Comparison of ENCODE assay signal across 1 cellular context in the genomic region with DNA sequence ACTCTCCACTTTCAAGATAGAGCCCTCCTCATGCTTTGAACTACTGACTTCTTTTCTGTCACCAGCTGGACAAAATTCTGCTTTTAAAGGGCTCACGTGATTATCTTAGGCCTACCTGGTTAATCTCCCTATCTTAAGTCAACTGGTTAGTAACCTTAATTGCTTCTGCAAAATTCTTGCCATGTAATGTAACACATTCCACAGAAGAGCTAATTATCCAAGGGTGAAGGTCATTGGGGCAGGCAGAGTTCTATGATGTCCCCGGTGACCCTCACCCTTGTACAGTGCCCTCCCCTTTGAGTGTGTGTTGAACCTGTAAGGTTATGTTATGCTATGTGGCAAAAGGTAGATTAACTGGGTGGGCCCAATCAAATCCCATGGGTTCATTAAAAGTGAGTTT.
A peak's percentile ranks its signal among the peaks of the same experiment; 100 is the strongest.
TF ChIP-seq lines count a peak whose summit lies in the region.

No MANE protein-coding gene starts in this region.

TF ChIP-seq in HepG2, 621 proteins besides CTCF, POLR2A, EP300 and RAD21 (continues in another document):
- TF ChIP-seq TBX3 (IDR thresholded peaks at IDR 0.05; ENCODE audit: borderline replicate concordance) (peak; percentile 86), NR2F6 (IDR thresholded peaks at IDR 0.05) (peak; percentile 87), NR2F6 (CRISPR knock-in tag; IDR thresholded peaks at IDR 0.05) (peak; percentile 78), SALL1 (CRISPR knock-in tag; IDR thresholded peaks at IDR 0.05) (0 out of 2 replicates have a peak, but pooled peaks have one; percentile 31), ZBTB7B (CRISPR knock-in tag; IDR thresholded peaks at IDR 0.05) (peak; percentile 36; the same call in 1 of the 2 replicates), MIXL1 (CRISPR knock-in tag; IDR thresholded peaks at IDR 0.05) (peak; percentile 89), ISL2 (CRISPR knock-in tag; IDR thresholded peaks at IDR 0.05) (peak; percentile 85; the same call in 1 of the 2 replicates), NR2F2 (IDR thresholded peaks at IDR 0.05; ENCODE audit: borderline replicate concordance, low read depth) (peak; percentile 88), ATF7-NPFF (CRISPR knock-in tag; IDR thresholded peaks at IDR 0.05; ENCODE audit: low read depth) (0 out of 2 replicates have a peak, but pooled peaks have one; percentile 30), ZNF713 (CRISPR knock-in tag; IDR thresholded peaks at IDR 0.05) (no peak), HOXA3 (CRISPR knock-in tag; IDR thresholded peaks at IDR 0.05) (peak; percentile 46), ATRX (CRISPR knock-in tag; IDR thresholded peaks at IDR 0.05; ENCODE audit: borderline replicate concordance) (no peak), FOXA1 (IDR thresholded peaks at IDR 0.05) (no peak), FOXA1 (CRISPR knock-in tag; IDR thresholded peaks at IDR 0.05) (peak; percentile 45; the same call in 1 of the 2 replicates), PITX1 (CRISPR knock-in tag; IDR thresholded peaks at IDR 0.05) (peak; percentile 64), HHEX (CRISPR knock-in tag; IDR thresholded peaks at IDR 0.05) (0 out of 2 replicates have a peak, but pooled peaks have one; percentile 30), SP5 (CRISPR knock-in tag; IDR thresholded peaks at IDR 0.05; ENCODE audit: borderline replicate concordance, low read depth) (no peak), RARA (CRISPR knock-in tag; IDR thresholded peaks at IDR 0.05) (peak; percentile 72), ZNF772 (CRISPR knock-in tag; IDR thresholded peaks at IDR 0.05) (peak; percentile 95), RXRB (CRISPR knock-in tag; IDR thresholded peaks at IDR 0.05; ENCODE audit: borderline replicate concordance) (peak; percentile 52), FOSL2 (CRISPR knock-in tag; IDR thresholded peaks at IDR 0.05) (no peak), ZNF235 (CRISPR knock-in tag; IDR thresholded peaks at IDR 0.05; ENCODE audit: borderline replicate concordance) (no peak), SOX13 (IDR thresholded peaks at IDR 0.05) (no peak), SOX13 (CRISPR knock-in tag; conservative IDR thresholded peaks at IDR 0.05 in 1 of 2, IDR thresholded peaks at IDR 0.05 in 1 of 2) (peak in 1 of 2 experiments; percentile 44; a peak in 1 of 4 replicates)
- TF ChIP-seq, protein P1, sequence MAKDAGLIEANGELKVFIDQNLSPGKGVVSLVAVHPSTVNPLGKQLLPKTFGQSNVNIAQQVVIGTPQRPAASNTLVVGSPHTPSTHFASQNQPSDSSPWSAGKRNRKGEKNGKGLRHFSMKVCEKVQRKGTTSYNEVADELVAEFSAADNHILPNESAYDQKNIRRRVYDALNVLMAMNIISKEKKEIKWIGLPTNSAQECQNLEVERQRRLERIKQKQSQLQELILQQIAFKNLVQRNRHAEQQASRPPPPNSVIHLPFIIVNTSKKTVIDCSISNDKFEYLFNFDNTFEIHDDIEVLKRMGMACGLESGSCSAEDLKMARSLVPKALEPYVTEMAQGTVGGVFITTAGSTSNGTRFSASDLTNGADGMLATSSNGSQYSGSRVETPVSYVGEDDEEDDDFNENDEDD (CRISPR knock-in tag; IDR thresholded peaks at IDR 0.05; ENCODE audit: borderline replicate concordance): no peak
- TF ChIP-seq, protein P2, sequence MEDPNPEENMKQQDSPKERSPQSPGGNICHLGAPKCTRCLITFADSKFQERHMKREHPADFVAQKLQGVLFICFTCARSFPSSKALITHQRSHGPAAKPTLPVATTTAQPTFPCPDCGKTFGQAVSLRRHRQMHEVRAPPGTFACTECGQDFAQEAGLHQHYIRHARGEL (CRISPR knock-in tag; IDR thresholded peaks at IDR 0.05): no peak
- TF ChIP-seq, protein P3, sequence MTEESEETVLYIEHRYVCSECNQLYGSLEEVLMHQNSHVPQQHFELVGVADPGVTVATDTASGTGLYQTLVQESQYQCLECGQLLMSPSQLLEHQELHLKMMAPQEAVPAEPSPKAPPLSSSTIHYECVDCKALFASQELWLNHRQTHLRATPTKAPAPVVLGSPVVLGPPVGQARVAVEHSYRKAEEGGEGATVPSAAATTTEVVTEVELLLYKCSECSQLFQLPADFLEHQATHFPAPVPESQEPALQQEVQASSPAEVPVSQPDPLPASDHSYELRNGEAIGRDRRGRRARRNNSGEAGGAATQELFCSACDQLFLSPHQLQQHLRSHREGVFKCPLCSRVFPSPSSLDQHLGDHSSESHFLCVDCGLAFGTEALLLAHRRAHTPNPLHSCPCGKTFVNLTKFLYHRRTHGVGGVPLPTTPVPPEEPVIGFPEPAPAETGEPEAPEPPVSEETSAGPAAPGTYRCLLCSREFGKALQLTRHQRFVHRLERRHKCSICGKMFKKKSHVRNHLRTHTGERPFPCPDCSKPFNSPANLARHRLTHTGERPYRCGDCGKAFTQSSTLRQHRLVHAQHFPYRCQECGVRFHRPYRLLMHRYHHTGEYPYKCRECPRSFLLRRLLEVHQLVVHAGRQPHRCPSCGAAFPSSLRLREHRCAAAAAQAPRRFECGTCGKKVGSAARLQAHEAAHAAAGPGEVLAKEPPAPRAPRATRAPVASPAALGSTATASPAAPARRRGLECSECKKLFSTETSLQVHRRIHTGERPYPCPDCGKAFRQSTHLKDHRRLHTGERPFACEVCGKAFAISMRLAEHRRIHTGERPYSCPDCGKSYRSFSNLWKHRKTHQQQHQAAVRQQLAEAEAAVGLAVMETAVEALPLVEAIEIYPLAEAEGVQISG (CRISPR knock-in tag; IDR thresholded peaks at IDR 0.05): peak; percentile 22; the same call in 1 of the 2 replicates
- TF ChIP-seq, protein P4, sequence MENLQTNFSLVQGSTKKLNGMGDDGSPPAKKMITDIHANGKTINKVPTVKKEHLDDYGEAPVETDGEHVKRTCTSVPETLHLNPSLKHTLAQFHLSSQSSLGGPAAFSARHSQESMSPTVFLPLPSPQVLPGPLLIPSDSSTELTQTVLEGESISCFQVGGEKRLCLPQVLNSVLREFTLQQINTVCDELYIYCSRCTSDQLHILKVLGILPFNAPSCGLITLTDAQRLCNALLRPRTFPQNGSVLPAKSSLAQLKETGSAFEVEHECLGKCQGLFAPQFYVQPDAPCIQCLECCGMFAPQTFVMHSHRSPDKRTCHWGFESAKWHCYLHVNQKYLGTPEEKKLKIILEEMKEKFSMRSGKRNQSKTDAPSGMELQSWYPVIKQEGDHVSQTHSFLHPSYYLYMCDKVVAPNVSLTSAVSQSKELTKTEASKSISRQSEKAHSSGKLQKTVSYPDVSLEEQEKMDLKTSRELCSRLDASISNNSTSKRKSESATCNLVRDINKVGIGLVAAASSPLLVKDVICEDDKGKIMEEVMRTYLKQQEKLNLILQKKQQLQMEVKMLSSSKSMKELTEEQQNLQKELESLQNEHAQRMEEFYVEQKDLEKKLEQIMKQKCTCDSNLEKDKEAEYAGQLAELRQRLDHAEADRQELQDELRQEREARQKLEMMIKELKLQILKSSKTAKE (CRISPR knock-in tag; IDR thresholded peaks at IDR 0.05; ENCODE audit: borderline replicate concordance): 0 out of 2 replicates have a peak, but pooled peaks have one; percentile 25
- TF ChIP-seq, protein P5, sequence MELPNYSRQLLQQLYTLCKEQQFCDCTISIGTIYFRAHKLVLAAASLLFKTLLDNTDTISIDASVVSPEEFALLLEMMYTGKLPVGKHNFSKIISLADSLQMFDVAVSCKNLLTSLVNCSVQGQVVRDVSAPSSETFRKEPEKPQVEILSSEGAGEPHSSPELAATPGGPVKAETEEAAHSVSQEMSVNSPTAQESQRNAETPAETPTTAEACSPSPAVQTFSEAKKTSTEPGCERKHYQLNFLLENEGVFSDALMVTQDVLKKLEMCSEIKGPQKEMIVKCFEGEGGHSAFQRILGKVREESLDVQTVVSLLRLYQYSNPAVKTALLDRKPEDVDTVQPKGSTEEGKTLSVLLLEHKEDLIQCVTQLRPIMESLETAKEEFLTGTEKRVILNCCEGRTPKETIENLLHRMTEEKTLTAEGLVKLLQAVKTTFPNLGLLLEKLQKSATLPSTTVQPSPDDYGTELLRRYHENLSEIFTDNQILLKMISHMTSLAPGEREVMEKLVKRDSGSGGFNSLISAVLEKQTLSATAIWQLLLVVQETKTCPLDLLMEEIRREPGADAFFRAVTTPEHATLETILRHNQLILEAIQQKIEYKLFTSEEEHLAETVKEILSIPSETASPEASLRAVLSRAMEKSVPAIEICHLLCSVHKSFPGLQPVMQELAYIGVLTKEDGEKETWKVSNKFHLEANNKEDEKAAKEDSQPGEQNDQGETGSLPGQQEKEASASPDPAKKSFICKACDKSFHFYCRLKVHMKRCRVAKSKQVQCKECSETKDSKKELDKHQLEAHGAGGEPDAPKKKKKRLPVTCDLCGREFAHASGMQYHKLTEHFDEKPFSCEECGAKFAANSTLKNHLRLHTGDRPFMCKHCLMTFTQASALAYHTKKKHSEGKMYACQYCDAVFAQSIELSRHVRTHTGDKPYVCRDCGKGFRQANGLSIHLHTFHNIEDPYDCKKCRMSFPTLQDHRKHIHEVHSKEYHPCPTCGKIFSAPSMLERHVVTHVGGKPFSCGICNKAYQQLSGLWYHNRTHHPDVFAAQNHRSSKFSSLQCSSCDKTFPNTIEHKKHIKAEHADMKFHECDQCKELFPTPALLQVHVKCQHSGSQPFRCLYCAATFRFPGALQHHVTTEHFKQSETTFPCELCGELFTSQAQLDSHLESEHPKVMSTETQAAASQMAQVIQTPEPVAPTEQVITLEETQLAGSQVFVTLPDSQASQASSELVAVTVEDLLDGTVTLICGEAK (IDR thresholded peaks at IDR 0.05): no peak
- TF ChIP-seq, protein P5 (CRISPR knock-in tag; IDR thresholded peaks at IDR 0.05): no peak
- TF ChIP-seq, protein P6, sequence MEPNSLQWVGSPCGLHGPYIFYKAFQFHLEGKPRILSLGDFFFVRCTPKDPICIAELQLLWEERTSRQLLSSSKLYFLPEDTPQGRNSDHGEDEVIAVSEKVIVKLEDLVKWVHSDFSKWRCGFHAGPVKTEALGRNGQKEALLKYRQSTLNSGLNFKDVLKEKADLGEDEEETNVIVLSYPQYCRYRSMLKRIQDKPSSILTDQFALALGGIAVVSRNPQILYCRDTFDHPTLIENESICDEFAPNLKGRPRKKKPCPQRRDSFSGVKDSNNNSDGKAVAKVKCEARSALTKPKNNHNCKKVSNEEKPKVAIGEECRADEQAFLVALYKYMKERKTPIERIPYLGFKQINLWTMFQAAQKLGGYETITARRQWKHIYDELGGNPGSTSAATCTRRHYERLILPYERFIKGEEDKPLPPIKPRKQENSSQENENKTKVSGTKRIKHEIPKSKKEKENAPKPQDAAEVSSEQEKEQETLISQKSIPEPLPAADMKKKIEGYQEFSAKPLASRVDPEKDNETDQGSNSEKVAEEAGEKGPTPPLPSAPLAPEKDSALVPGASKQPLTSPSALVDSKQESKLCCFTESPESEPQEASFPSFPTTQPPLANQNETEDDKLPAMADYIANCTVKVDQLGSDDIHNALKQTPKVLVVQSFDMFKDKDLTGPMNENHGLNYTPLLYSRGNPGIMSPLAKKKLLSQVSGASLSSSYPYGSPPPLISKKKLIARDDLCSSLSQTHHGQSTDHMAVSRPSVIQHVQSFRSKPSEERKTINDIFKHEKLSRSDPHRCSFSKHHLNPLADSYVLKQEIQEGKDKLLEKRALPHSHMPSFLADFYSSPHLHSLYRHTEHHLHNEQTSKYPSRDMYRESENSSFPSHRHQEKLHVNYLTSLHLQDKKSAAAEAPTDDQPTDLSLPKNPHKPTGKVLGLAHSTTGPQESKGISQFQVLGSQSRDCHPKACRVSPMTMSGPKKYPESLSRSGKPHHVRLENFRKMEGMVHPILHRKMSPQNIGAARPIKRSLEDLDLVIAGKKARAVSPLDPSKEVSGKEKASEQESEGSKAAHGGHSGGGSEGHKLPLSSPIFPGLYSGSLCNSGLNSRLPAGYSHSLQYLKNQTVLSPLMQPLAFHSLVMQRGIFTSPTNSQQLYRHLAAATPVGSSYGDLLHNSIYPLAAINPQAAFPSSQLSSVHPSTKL (CRISPR knock-in tag; IDR thresholded peaks at IDR 0.05): 0 out of 2 replicates have a peak, but pooled peaks have one; percentile 14
- TF ChIP-seq, protein P7, sequence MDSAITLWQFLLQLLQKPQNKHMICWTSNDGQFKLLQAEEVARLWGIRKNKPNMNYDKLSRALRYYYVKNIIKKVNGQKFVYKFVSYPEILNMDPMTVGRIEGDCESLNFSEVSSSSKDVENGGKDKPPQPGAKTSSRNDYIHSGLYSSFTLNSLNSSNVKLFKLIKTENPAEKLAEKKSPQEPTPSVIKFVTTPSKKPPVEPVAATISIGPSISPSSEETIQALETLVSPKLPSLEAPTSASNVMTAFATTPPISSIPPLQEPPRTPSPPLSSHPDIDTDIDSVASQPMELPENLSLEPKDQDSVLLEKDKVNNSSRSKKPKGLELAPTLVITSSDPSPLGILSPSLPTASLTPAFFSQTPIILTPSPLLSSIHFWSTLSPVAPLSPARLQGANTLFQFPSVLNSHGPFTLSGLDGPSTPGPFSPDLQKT (CRISPR knock-in tag; IDR thresholded peaks at IDR 0.05; ENCODE audit: borderline replicate concordance): no peak
- TF ChIP-seq, protein P8, sequence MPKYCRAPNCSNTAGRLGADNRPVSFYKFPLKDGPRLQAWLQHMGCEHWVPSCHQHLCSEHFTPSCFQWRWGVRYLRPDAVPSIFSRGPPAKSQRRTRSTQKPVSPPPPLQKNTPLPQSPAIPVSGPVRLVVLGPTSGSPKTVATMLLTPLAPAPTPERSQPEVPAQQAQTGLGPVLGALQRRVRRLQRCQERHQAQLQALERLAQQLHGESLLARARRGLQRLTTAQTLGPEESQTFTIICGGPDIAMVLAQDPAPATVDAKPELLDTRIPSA (CRISPR knock-in tag; IDR thresholded peaks at IDR 0.05; ENCODE audit: borderline replicate concordance): no peak
- TF ChIP-seq, protein P9, sequence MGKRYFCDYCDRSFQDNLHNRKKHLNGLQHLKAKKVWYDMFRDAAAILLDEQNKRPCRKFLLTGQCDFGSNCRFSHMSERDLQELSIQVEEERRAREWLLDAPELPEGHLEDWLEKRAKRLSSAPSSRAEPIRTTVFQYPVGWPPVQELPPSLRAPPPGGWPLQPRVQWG (CRISPR knock-in tag; IDR thresholded peaks at IDR 0.05; ENCODE audit: borderline replicate concordance, low read depth): no peak
